In the genomic region with DNA sequence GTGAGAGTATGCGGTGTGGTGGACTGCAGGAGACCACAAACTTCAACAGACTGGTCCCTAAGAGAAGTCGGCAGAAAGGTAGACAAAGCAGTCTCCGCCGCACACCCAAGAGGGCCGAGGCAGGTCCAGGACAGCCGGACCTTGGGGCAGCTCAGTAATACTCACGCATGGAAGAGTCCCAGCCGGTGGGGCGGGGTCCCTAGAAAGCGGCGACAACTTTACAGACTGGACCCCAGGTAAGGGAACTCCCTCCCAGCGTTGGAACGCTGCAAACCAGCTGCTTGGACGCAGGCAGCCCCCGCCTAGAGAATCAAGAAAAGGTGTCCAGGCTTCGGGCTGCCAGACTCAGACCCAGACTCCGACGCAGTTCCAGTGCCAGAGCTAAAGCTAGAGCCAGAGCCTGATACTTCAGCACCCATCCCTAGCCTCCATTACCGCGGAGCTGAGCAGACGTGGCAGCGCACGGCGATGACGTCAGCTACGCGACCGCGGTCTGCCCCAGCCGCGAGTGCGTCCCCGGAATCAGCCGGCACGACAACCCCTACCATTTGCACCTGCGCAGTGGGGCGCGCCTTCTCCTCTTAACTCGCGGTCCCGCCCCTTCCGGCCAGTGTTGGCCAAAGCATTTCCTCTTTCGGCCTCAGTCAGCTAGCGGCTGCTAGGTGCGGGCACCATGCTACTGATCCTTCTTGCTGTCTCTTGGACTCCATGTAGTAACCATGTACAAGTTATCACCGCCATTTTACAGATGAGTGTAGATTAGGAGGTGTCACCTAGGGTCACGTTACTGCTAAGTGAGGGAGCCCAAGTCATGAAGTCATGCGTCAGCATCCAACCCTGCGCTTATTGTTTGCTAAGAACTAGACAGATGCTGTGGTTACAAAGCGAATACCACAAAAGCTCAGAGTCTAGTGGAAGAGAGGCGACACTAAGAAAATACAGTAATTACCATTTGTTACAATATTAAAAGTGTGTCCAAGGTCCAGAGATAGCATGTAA, we compare ENCODE assay signal across 8 cellular contexts. TPM values are rescaled to one million over a fixed set of nuclear protein-coding genes. Genes with fewer than 3 reads are reported as not detected.
A peak's percentile ranks its signal among the peaks of the same experiment; 100 is the strongest.
DNase-seq lines count a peak whose midpoint lies in the region; ATAC-seq, FAIRE-seq and TF ChIP-seq lines count a peak whose summit lies in the region.

A gene with protein sequence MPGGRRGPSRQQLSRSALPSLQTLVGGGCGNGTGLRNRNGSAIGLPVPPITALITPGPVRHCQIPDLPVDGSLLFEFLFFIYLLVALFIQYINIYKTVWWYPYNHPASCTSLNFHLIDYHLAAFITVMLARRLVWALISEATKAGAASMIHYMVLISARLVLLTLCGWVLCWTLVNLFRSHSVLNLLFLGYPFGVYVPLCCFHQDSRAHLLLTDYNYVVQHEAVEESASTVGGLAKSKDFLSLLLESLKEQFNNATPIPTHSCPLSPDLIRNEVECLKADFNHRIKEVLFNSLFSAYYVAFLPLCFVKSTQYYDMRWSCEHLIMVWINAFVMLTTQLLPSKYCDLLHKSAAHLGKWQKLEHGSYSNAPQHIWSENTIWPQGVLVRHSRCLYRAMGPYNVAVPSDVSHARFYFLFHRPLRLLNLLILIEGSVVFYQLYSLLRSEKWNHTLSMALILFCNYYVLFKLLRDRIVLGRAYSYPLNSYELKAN (minus strand): TSS at position 445 of the 999 bp plus-strand sequence. CDS start 1,541 bp downstream, outside the sequence.

- peak within 1 kb of the TSS; percentile 94 for H4K91ac ChIP-seq in IMR-90 (ENCODE audit: insufficient read depth, low read depth, low read length)

- H4K8ac ChIP-seq in IMR-90 (ENCODE audit: low read depth in 2 of 2, low read length in 2 of 2): peak within 1 kb of the TSS; percentile 94 to 100

- FAIRE-seq in endothelial cell of umbilical vein (lab: Jason Lieb, UNC): peak; percentile 93

- no peaks in the 10 kb centered on the region for H3K9me3 ChIP-seq in IMR-90 (ENCODE audit: control insufficient read depth, insufficient read depth, low read length)
- no peaks in the 10 kb centered on the region for H3K9me3 ChIP-seq in endothelial cell of umbilical vein (replicated peaks; ENCODE audit: control insufficient read depth, insufficient read depth, low read length)

- WGBS in IMR-90 (ENCODE audit: extremely low coverage in 2 of 2, insufficient read length in 1 of 2), 2 experiments: 0% methylated on average over 13 of the region's 51 CpGs; no CpG with 5 or more reads in 1 of the 2 experiments

- H3K4me3 ChIP-seq in IMR-90 (ENCODE audit: insufficient read depth, low read depth, low read length) (peak within 1 kb of the TSS; percentile 75), endothelial cell of umbilical vein (replicated peaks in 1 of 3; ENCODE audit: insufficient read depth in 1 of 3, low read depth in 1 of 3, low read length in 3 of 3) (peak within 1 kb of the TSS; percentile 92 to 98 (median 98))

- DNase-seq in DMS 273 (lab: John Stamatoyannopoulos, UW; ENCODE audit: unreplicated experiment) (peak; percentile 100), IMR-90 (peak; percentile 98), OCI-M1 (lab: John Stamatoyannopoulos, UW) (peak; percentile 99), activated T-cell treated with anti-CD3 and anti-CD28 coated beads for 24 hours (ENCODE audit: low read depth) (peak; percentile 98), endothelial cell of umbilical vein (ENCODE audit: low read depth, low spot score) (peak; percentile 98), midbrain (lab: John Stamatoyannopoulos, UW) (peak; percentile 99)
- DNase-seq in stimulated activated CD8-positive, alpha-beta memory T cell treated with anti-CD3 and anti-CD28 coated beads, Interleukin-2, amount 100 ng/mL, for 1 hour (ENCODE audit: low read depth in 2 of 2): peak; percentile 99

- peak; percentile 97 for TF ChIP-seq POLR2A in IMR-90 (IDR thresholded peaks at IDR 0.05; ENCODE audit: low read depth, low read length)
- TF ChIP-seq POLR2A in endothelial cell of umbilical vein (IDR thresholded peaks at IDR 0.05; ENCODE audit: low read depth, low read length): peak; percentile 98

- peak within 1 kb of the TSS; percentile 93 for H3K23ac ChIP-seq in IMR-90 (ENCODE audit: low read depth, low read length)

- peak within 1 kb of the TSS; percentile 99 for H2AK9ac ChIP-seq in IMR-90 (replicated peaks; ENCODE audit: low read depth, low read length, poor library complexity)

- H3K27me3 ChIP-seq in IMR-90 (ENCODE audit: control insufficient read depth, insufficient read depth, low read length) (no peaks in the 10 kb centered on the region), endothelial cell of umbilical vein (ENCODE audit: control insufficient read depth in 2 of 2, insufficient read depth in 2 of 2, low read length in 2 of 2) (no peaks in the 10 kb centered on the region)

- BruUV-seq in IMR-90 (replicated peaks; lab: Mats Ljungman, UMichigan) (TSS peak; percentile 75), endothelial cell of umbilical vein (replicated peaks; lab: Mats Ljungman, UMichigan) (TSS peak; percentile 90)

- CTCF ChIA-PET in IMR-90 (lab: Yijun Ruan, JAX): no interaction called here
- CTCF ChIA-PET in endothelial cell of umbilical vein (lab: Charles Lee): interaction anchor here (1.0 to 1.4 kb wide), 7 partner anchors 8 to 222 kb away, joined by 3 to 9 read pairs (median 3); a partner anchor contains a TSS

- peak within 1 kb of the TSS; percentile 99 for H3K14ac ChIP-seq in IMR-90 (replicated peaks; ENCODE audit: low read depth, low read length)

- peaks cover 35% of the 10 kb centered on the region for H3K79me2 ChIP-seq in endothelial cell of umbilical vein (ENCODE audit: control insufficient read depth, insufficient read depth, low read length)

- ATAC-seq in GM21528 (IDR thresholded peaks at IDR 0.05; ENCODE audit: low FRiP score, unreplicated experiment) (peak; percentile 94), IMR-90 (ENCODE audit: low read depth) (peak; percentile 96)

- H3K4me1 ChIP-seq in IMR-90 (ENCODE audit: control insufficient read depth, insufficient read depth, low read length) (peaks cover 3% of the 10 kb centered on the region), endothelial cell of umbilical vein (ENCODE audit: control insufficient read depth, extremely low read depth, insufficient read depth, low read length) (peaks cover 18% of the 10 kb centered on the region)

- peaks cover 5% of the 10 kb centered on the region; the same call in 1 of the 2 replicates for H3K9me1 ChIP-seq in IMR-90 (ENCODE audit: insufficient read depth, low read length)
- no peaks in the 10 kb centered on the region for H3K9me1 ChIP-seq in endothelial cell of umbilical vein (replicated peaks; ENCODE audit: control insufficient read depth, extremely low read depth, insufficient read depth, low read length)

- TF ChIP-seq CTCF in IMR-90 (conservative IDR thresholded peaks at IDR 0.05; ENCODE audit: low read depth, low read length) (0 out of 2 replicates have a peak, but pooled peaks have one; percentile 18), endothelial cell of umbilical vein (IDR thresholded peaks at IDR 0.05; ENCODE audit: extremely low read depth in 1 of 2, insufficient read depth in 1 of 2, low read depth in 1 of 2, low read length in 2 of 2) (no peak)

- H2BK120ac ChIP-seq in IMR-90 (ENCODE audit: low read depth, low read length): peak within 1 kb of the TSS; percentile 28

- H2BK15ac ChIP-seq in IMR-90 (ENCODE audit: low read depth, low read length): peak within 1 kb of the TSS; percentile 32; the same call in 1 of the 3 replicates

- peaks cover 8% of the 10 kb centered on the region for H3K36me3 ChIP-seq in IMR-90 (ENCODE audit: control insufficient read depth, insufficient read depth, low read length)
- peaks cover 3 to 4% of the 10 kb centered on the region in 2 experiments for H3K36me3 ChIP-seq in endothelial cell of umbilical vein (ENCODE audit: control insufficient read depth in 2 of 2, extremely low read depth in 1 of 2, insufficient read depth in 2 of 2, low read length in 2 of 2)

- H2AFZ ChIP-seq in IMR-90 (replicated peaks; ENCODE audit: low read length, poor library complexity) (peak within 1 kb of the TSS; percentile 92), endothelial cell of umbilical vein (ENCODE audit: low read depth, low read length) (peak within 1 kb of the TSS; percentile 76)

- H3K18ac ChIP-seq in IMR-90 (ENCODE audit: low read depth, low read length): peak within 1 kb of the TSS; percentile 83

- H3K9ac ChIP-seq in IMR-90 (ENCODE audit: low read depth, low read length) (peak within 1 kb of the TSS; percentile 91), endothelial cell of umbilical vein (replicated peaks; ENCODE audit: extremely low read depth, insufficient read depth, low read length) (peak within 1 kb of the TSS; percentile 97)

- POLR2A ChIA-PET in IMR-90 (lab: Charles Lee; ENCODE audit: unreplicated experiment) (interaction anchor here (0.6 to 0.9 kb wide), 2 partner anchors 96 to 325 kb away, joined by 3 read pairs; no protein-coding TSS in a partner anchor), endothelial cell of umbilical vein (lab: Charles Lee) (interaction anchor here (0.5 to 1.4 kb wide), 5 partner anchors 9 to 188 kb away, joined by 3 to 11 read pairs (median 3); a partner anchor contains a TSS)

- no peak for TF ChIP-seq RAD21 in IMR-90 (IDR thresholded peaks at IDR 0.05; ENCODE audit: low read length)

- H4K5ac ChIP-seq in IMR-90 (ENCODE audit: low read depth, low read length): peak within 1 kb of the TSS; percentile 99

- H3K56ac ChIP-seq in IMR-90 (ENCODE audit: extremely low read depth, insufficient read depth, low read length): peak within 1 kb of the TSS; percentile 85

- H2BK20ac ChIP-seq in IMR-90 (ENCODE audit: low read depth, low read length): peak within 1 kb of the TSS; percentile 6; the same call in 1 of the 2 replicates

- intact Hi-C loops in IMR-90 (cut with micrococcal nuclease): loop anchor here (1.0 to 2.0 kb wide), 2 partner anchors 169 to 188 kb away; a partner anchor contains a TSS
- intact Hi-C loops in endothelial cell of umbilical vein (cut with micrococcal nuclease): loop anchor here (1.0 kb wide), 1 partner anchor 35 kb away; a partner anchor contains a TSS

- peak within 1 kb of the TSS; percentile 87 for H2BK5ac ChIP-seq in IMR-90 (ENCODE audit: low read depth, low read length, poor library complexity, severe bottlenecking)

- H3K27ac ChIP-seq in IMR-90 (ENCODE audit: insufficient read depth, low read length) (peak within 1 kb of the TSS; percentile 87), endothelial cell of umbilical vein (ENCODE audit: insufficient read depth, low read depth, low read length) (peak within 1 kb of the TSS; percentile 67)

- peak within 1 kb of the TSS; percentile 95 for H2AK5ac ChIP-seq in IMR-90 (ENCODE audit: low read depth, low read length)

- in situ Hi-C loops in IMR-90 (cut with MboI; ENCODE audit: low sequenced_read_pairs): no loop called here

- peak within 1 kb of the TSS; percentile 98 for H3K4ac ChIP-seq in IMR-90 (ENCODE audit: low read depth, low read length)

- H3K79me1 ChIP-seq in IMR-90 (ENCODE audit: low read depth in 1 of 2, low read length in 2 of 2): peaks cover 3 to 30% of the 10 kb centered on the region in 2 experiments; a peak in 3 of 4 replicates

- dilution Hi-C loops in IMR-90 (cut with HindIII; ENCODE audit: low sequenced_read_pairs, unreplicated experiment): no loop called here
- dilution Hi-C loops in endothelial cell of umbilical vein (cut with MboI; ENCODE audit: extremely low pct_ligation_motif_present, low sequenced_read_pairs): no loop called here

- peak within 1 kb of the TSS; percentile 96 for H3K4me2 ChIP-seq in IMR-90 (ENCODE audit: low read depth, low read length)
- H3K4me2 ChIP-seq in endothelial cell of umbilical vein (ENCODE audit: insufficient read depth, low read length): peak within 1 kb of the TSS; percentile 84

- H4K20me1 ChIP-seq in IMR-90 (ENCODE audit: insufficient read depth, low read length) (peaks cover 15% of the 10 kb centered on the region; the same call in 1 of the 2 replicates), endothelial cell of umbilical vein (replicated peaks; ENCODE audit: control insufficient read depth, extremely low read depth, insufficient read depth, low read length) (no peaks in the 10 kb centered on the region)

RNA-seq across cellular contexts. Expression of the gene that starts here (rescaled TPM):
- total RNA-seq in IMR-90 (2012; rRNA removed) (88.6 and 117 TPM in 2 replicates), endothelial cell of umbilical vein (53.0 and 56.0 TPM in 2 replicates)
- polyA plus RNA-seq in IMR-90 (2012; rRNA removed) (24.6 and 29.6 TPM in 2 replicates), endothelial cell of umbilical vein (43.6 and 44.6 TPM in 2 replicates)
- polyA plus RNA-seq in IMR-90 (2012; cell fraction: cytosol; rRNA removed): 36.0 and 44.5 TPM in 2 replicates
- polyA plus RNA-seq in IMR-90 (2012; cell fraction: nucleus; rRNA removed; ENCODE audit: low replicate concordance): 93.9 and 96.9 TPM in 2 replicates
- 17.0 and 18.4 TPM in 2 replicates for polyA plus RNA-seq in endothelial cell of umbilical vein (2011; cell fraction: cytosol; rRNA removed)
- polyA plus RNA-seq in endothelial cell of umbilical vein (2011; cell fraction: nucleus; rRNA removed): 67.3 and 74.7 TPM in 2 replicates
- polyA plus RNA-seq in endothelial cell of umbilical vein (2012): 25.6 and 31.1 TPM in 2 replicates
- 111 and 117 TPM in 2 replicates for polyA minus RNA-seq in endothelial cell of umbilical vein
- polyA minus RNA-seq in endothelial cell of umbilical vein (2011; cell fraction: cytosol; rRNA and poly(A)+ RNA removed): 11.0 TPM
- 82.1 and 128 TPM in 2 replicates for polyA minus RNA-seq in endothelial cell of umbilical vein (2011; cell fraction: nucleus; rRNA and poly(A)+ RNA removed)

Comparison
In these comparisons a context has a peak if more than half of its experiments do, and no peak if none do; other contexts are left out.
1. Peak in every context shown above with its lines: DNase-seq, ATAC-seq, H3K4me3 ChIP-seq and H3K27ac ChIP-seq.